ENCODE assay signal across 1 cellular context in the genomic region with DNA sequence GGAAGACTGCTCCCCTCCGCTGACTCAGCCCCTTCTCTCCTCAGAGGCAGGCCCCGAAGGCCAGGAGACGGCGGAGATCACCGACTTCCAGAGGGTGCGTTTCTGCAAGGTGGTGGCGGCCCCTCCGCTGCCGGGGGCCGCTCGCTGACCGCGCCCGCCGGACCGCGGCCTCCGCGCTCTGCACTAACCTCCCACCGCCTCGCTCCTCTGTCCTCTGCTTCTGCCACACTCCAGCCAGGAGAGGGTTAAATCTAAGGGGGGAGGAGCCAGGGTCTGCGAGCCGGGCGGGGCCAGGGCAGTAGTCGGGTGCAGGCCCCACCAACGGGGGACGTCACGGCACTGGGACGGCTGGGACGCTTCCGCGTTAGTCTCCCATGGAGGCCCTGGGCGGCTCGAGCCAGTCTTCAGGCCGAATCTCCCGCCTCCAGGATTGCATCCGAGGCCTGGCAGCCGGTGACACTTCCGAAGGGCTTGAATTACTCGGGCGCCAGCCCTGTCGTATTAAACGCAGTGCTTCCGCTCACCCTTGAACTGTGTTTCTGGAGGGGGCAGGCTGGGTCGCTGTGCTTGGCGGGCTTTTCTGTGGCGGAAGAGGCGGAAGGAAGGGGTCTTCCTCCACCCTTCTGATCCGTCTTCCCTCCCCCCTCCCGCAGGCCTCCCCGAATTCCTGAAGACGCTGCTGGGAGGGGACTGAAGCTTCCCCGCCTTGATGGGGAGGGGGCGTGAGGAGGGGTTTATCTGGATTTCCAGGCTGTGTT.
TF ChIP-seq lines count a peak whose summit lies in the region.

No MANE protein-coding gene starts in this region.

TF ChIP-seq in WTC11, 78 proteins besides CTCF, POLR2A, EP300 and RAD21 (continued from another document and continues in another):
- TF ChIP-seq, protein P1, sequence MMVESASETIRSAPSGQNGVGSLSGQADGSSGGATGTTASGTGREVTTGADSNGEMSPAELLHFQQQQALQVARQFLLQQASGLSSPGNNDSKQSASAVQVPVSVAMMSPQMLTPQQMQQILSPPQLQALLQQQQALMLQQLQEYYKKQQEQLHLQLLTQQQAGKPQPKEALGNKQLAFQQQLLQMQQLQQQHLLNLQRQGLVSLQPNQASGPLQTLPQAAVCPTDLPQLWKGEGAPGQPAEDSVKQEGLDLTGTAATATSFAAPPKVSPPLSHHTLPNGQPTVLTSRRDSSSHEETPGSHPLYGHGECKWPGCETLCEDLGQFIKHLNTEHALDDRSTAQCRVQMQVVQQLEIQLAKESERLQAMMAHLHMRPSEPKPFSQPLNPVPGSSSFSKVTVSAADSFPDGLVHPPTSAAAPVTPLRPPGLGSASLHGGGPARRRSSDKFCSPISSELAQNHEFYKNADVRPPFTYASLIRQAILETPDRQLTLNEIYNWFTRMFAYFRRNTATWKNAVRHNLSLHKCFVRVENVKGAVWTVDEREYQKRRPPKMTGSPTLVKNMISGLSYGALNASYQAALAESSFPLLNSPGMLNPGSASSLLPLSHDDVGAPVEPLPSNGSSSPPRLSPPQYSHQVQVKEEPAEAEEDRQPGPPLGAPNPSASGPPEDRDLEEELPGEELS (CRISPR knock-in tag; IDR thresholded peaks at IDR 0.05) = no peak
- TF ChIP-seq ZNF232 (CRISPR knock-in tag; IDR thresholded peaks at IDR 0.05) (peak; percentile 73), GTF2I (CRISPR knock-in tag; conservative IDR thresholded peaks at IDR 0.05) (no peak), NR1H2 (CRISPR knock-in tag; IDR thresholded peaks at IDR 0.05) (no peak), OVOL2 (CRISPR knock-in tag; IDR thresholded peaks at IDR 0.05; ENCODE audit: borderline replicate concordance) (no peak), ZNF263 (CRISPR knock-in tag; IDR thresholded peaks at IDR 0.05; ENCODE audit: low read depth) (no peak), ZNF396 (CRISPR knock-in tag; IDR thresholded peaks at IDR 0.05; ENCODE audit: borderline replicate concordance) (no peak), ZNF423 (CRISPR knock-in tag; IDR thresholded peaks at IDR 0.05) (no peak), ZNF671 (CRISPR knock-in tag; IDR thresholded peaks at IDR 0.05) (no peak), ZNF416 (CRISPR knock-in tag; IDR thresholded peaks at IDR 0.05) (no peak), SMAD3 (CRISPR knock-in tag; IDR thresholded peaks at IDR 0.05; ENCODE audit: borderline replicate concordance) (peak; percentile 61; the same call in 1 of the 2 replicates), FOXJ3 (CRISPR knock-in tag; IDR thresholded peaks at IDR 0.05; ENCODE audit: borderline replicate concordance) (no peak), NR2C2 (CRISPR knock-in tag; IDR thresholded peaks at IDR 0.05) (no peak), MXD4 (CRISPR knock-in tag; IDR thresholded peaks at IDR 0.05; ENCODE audit: borderline replicate concordance) (no peak), ZNF121 (CRISPR knock-in tag; IDR thresholded peaks at IDR 0.05) (no peak), CREB1 (CRISPR knock-in tag; IDR thresholded peaks at IDR 0.05) (no peak), EMX1 (CRISPR knock-in tag; IDR thresholded peaks at IDR 0.05) (peak; percentile 25; the same call in 1 of the 2 replicates), IRF2 (CRISPR knock-in tag; IDR thresholded peaks at IDR 0.05; ENCODE audit: borderline replicate concordance, low read depth) (no peak), TP53 (CRISPR knock-in tag; IDR thresholded peaks at IDR 0.05) (no peak), RELA (CRISPR knock-in tag; IDR thresholded peaks at IDR 0.05; ENCODE audit: borderline replicate concordance) (no peak), ELF4 (CRISPR knock-in tag; IDR thresholded peaks at IDR 0.05; ENCODE audit: low read depth) (0 out of 2 replicates have a peak, but pooled peaks have one; percentile 9), SMAD4 (CRISPR knock-in tag; IDR thresholded peaks at IDR 0.05) (no peak), FOXK1 (CRISPR knock-in tag; IDR thresholded peaks at IDR 0.05) (peak; percentile 26; the same call in 1 of the 2 replicates), ZNF317 (CRISPR knock-in tag; IDR thresholded peaks at IDR 0.05; ENCODE audit: borderline replicate concordance, low read depth) (no peak), ESRRA (CRISPR knock-in tag; IDR thresholded peaks at IDR 0.05; ENCODE audit: borderline replicate concordance) (no peak), ZBTB21 (CRISPR knock-in tag; IDR thresholded peaks at IDR 0.05; ENCODE audit: borderline replicate concordance) (no peak), HMGA2 (CRISPR knock-in tag; IDR thresholded peaks at IDR 0.05) (no peak)
- TF ChIP-seq, protein P2, sequence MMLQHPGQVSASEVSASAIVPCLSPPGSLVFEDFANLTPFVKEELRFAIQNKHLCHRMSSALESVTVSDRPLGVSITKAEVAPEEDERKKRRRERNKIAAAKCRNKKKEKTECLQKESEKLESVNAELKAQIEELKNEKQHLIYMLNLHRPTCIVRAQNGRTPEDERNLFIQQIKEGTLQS (CRISPR knock-in tag; conservative IDR thresholded peaks at IDR 0.05) = no peak
- TF ChIP-seq, protein P3, sequence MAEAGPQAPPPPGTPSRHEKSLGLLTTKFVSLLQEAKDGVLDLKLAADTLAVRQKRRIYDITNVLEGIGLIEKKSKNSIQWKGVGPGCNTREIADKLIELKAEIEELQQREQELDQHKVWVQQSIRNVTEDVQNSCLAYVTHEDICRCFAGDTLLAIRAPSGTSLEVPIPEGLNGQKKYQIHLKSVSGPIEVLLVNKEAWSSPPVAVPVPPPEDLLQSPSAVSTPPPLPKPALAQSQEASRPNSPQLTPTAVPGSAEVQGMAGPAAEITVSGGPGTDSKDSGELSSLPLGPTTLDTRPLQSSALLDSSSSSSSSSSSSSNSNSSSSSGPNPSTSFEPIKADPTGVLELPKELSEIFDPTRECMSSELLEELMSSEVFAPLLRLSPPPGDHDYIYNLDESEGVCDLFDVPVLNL (CRISPR knock-in tag; IDR thresholded peaks at IDR 0.05; ENCODE audit: borderline replicate concordance, low read depth) = no peak
- TF ChIP-seq, protein P4, sequence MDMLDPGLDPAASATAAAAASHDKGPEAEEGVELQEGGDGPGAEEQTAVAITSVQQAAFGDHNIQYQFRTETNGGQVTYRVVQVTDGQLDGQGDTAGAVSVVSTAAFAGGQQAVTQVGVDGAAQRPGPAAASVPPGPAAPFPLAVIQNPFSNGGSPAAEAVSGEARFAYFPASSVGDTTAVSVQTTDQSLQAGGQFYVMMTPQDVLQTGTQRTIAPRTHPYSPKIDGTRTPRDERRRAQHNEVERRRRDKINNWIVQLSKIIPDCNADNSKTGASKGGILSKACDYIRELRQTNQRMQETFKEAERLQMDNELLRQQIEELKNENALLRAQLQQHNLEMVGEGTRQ (CRISPR knock-in tag; IDR thresholded peaks at IDR 0.05) = peak; percentile 12
- TF ChIP-seq, protein P5, sequence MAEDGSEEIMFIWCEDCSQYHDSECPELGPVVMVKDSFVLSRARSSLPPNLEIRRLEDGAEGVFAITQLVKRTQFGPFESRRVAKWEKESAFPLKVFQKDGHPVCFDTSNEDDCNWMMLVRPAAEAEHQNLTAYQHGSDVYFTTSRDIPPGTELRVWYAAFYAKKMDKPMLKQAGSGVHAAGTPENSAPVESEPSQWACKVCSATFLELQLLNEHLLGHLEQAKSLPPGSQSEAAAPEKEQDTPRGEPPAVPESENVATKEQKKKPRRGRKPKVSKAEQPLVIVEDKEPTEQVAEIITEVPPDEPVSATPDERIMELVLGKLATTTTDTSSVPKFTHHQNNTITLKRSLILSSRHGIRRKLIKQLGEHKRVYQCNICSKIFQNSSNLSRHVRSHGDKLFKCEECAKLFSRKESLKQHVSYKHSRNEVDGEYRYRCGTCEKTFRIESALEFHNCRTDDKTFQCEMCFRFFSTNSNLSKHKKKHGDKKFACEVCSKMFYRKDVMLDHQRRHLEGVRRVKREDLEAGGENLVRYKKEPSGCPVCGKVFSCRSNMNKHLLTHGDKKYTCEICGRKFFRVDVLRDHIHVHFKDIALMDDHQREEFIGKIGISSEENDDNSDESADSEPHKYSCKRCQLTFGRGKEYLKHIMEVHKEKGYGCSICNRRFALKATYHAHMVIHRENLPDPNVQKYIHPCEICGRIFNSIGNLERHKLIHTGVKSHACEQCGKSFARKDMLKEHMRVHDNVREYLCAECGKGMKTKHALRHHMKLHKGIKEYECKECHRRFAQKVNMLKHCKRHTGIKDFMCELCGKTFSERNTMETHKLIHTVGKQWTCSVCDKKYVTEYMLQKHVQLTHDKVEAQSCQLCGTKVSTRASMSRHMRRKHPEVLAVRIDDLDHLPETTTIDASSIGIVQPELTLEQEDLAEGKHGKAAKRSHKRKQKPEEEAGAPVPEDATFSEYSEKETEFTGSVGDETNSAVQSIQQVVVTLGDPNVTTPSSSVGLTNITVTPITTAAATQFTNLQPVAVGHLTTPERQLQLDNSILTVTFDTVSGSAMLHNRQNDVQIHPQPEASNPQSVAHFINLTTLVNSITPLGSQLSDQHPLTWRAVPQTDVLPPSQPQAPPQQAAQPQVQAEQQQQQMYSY (CRISPR knock-in tag; IDR thresholded peaks at IDR 0.05) = no peak
- TF ChIP-seq, protein P6, sequence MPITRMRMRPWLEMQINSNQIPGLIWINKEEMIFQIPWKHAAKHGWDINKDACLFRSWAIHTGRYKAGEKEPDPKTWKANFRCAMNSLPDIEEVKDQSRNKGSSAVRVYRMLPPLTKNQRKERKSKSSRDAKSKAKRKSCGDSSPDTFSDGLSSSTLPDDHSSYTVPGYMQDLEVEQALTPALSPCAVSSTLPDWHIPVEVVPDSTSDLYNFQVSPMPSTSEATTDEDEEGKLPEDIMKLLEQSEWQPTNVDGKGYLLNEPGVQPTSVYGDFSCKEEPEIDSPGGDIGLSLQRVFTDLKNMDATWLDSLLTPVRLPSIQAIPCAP (CRISPR knock-in tag; IDR thresholded peaks at IDR 0.05) = 0 out of 2 replicates have a peak, but pooled peaks have one; percentile 14
- TF ChIP-seq, protein P7, sequence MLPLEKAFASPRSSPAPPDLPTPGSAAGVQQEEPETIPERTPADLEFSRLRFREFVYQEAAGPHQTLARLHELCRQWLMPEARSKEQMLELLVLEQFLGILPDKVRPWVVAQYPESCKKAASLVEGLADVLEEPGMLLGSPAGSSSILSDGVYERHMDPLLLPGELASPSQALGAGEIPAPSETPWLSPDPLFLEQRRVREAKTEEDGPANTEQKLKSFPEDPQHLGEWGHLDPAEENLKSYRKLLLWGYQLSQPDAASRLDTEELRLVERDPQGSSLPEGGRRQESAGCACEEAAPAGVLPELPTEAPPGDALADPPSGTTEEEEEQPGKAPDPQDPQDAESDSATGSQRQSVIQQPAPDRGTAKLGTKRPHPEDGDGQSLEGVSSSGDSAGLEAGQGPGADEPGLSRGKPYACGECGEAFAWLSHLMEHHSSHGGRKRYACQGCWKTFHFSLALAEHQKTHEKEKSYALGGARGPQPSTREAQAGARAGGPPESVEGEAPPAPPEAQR (CRISPR knock-in tag; IDR thresholded peaks at IDR 0.05) = no peak
- TF ChIP-seq, protein P8, sequence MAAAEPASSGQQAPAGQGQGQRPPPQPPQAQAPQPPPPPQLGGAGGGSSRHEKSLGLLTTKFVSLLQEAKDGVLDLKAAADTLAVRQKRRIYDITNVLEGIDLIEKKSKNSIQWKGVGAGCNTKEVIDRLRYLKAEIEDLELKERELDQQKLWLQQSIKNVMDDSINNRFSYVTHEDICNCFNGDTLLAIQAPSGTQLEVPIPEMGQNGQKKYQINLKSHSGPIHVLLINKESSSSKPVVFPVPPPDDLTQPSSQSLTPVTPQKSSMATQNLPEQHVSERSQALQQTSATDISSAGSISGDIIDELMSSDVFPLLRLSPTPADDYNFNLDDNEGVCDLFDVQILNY (CRISPR knock-in tag; IDR thresholded peaks at IDR 0.05) = peak; percentile 61
- TF ChIP-seq, protein P9, sequence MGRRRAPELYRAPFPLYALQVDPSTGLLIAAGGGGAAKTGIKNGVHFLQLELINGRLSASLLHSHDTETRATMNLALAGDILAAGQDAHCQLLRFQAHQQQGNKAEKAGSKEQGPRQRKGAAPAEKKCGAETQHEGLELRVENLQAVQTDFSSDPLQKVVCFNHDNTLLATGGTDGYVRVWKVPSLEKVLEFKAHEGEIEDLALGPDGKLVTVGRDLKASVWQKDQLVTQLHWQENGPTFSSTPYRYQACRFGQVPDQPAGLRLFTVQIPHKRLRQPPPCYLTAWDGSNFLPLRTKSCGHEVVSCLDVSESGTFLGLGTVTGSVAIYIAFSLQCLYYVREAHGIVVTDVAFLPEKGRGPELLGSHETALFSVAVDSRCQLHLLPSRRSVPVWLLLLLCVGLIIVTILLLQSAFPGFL (CRISPR knock-in tag; IDR thresholded peaks at IDR 0.05; ENCODE audit: borderline replicate concordance) = no peak
- TF ChIP-seq, protein P10, sequence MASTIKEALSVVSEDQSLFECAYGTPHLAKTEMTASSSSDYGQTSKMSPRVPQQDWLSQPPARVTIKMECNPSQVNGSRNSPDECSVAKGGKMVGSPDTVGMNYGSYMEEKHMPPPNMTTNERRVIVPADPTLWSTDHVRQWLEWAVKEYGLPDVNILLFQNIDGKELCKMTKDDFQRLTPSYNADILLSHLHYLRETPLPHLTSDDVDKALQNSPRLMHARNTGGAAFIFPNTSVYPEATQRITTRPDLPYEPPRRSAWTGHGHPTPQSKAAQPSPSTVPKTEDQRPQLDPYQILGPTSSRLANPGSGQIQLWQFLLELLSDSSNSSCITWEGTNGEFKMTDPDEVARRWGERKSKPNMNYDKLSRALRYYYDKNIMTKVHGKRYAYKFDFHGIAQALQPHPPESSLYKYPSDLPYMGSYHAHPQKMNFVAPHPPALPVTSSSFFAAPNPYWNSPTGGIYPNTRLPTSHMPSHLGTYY (CRISPR knock-in tag; IDR thresholded peaks at IDR 0.05) = no peak
- TF ChIP-seq, protein P11, sequence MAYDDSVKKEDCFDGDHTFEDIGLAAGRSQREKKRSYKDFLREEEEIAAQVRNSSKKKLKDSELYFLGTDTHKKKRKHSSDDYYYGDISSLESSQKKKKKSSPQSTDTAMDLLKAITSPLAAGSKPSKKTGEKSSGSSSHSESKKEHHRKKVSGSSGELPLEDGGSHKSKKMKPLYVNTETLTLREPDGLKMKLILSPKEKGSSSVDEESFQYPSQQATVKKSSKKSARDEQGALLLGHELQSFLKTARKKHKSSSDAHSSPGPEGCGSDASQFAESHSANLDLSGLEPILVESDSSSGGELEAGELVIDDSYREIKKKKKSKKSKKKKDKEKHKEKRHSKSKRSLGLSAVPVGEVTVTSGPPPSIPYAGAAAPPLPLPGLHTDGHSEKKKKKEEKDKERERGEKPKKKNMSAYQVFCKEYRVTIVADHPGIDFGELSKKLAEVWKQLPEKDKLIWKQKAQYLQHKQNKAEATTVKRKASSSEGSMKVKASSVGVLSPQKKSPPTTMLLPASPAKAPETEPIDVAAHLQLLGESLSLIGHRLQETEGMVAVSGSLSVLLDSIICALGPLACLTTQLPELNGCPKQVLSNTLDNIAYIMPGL (CRISPR knock-in tag; IDR thresholded peaks at IDR 0.05) = no peak; the same call in none of the 2 replicates
- TF ChIP-seq, protein P12, sequence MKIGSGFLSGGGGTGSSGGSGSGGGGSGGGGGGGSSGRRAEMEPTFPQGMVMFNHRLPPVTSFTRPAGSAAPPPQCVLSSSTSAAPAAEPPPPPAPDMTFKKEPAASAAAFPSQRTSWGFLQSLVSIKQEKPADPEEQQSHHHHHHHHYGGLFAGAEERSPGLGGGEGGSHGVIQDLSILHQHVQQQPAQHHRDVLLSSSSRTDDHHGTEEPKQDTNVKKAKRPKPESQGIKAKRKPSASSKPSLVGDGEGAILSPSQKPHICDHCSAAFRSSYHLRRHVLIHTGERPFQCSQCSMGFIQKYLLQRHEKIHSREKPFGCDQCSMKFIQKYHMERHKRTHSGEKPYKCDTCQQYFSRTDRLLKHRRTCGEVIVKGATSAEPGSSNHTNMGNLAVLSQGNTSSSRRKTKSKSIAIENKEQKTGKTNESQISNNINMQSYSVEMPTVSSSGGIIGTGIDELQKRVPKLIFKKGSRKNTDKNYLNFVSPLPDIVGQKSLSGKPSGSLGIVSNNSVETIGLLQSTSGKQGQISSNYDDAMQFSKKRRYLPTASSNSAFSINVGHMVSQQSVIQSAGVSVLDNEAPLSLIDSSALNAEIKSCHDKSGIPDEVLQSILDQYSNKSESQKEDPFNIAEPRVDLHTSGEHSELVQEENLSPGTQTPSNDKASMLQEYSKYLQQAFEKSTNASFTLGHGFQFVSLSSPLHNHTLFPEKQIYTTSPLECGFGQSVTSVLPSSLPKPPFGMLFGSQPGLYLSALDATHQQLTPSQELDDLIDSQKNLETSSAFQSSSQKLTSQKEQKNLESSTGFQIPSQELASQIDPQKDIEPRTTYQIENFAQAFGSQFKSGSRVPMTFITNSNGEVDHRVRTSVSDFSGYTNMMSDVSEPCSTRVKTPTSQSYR (CRISPR knock-in tag; IDR thresholded peaks at IDR 0.05) = no peak
